Comparison of ENCODE assay signal across 8 cellular contexts in the genomic region with DNA sequence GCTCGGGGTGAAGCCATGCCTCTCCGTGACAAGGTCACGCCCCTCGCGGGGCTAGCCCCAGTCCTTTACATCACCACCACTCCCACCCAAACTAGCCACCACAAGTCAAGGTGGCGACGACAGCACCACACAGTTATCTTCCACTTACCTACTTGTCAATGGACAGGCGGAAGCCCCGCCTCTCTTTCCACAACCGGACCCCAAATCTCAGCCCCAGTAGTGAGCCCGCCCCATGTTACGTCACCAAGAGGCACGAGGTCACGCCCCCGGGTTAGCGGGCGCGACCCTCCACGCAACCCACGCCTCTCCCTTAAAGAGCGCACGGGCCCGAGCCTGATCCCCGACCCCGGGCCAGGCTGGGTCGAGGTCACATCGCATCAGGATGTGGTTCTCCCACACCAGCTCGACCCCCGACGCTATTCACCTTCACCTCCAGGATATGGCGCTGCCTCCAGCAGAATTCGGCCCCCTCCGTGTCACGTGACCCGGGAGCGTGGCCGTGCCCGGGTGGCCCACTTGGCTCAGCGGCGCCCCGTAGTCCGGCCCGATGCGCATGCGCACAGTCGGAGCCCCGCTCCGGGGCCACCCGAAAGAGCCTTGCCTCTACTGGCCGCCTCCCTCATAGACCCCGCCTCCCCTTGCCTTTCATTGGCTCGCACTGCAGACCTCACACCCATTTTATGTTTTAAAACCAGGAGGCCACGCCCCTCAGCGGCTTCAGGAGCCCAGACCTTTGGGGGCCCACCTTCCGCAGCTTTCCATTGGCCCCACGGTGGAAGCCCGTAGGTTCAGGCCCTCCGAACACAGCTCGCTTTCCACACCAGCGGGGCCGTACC. TPM values are rescaled to one million over a fixed set of nuclear protein-coding genes. Genes with fewer than 3 reads are reported as not detected.
DNase-seq lines count a peak whose midpoint lies in the region; ATAC-seq and TF ChIP-seq lines count a peak whose summit lies in the region.

No MANE protein-coding gene starts in this region.

- no peak for TF ChIP-seq CTCF in GM13977 (IDR thresholded peaks at IDR 0.05; ENCODE audit: extremely low read depth, insufficient read depth, missing control alignments)
- no peak for TF ChIP-seq CTCF in heart right ventricle (IDR thresholded peaks at IDR 0.05)
- TF ChIP-seq CTCF in type B pancreatic cell (conservative IDR thresholded peaks at IDR 0.05), result peak; percentile 30

- intact Hi-C loops in heart right ventricle (cut with DNase I), result loop anchor here in 3 of 10 donors (1.0 to 2.0 kb wide), 2 partner anchors 18 to 19 kb away; a partner anchor contains a TSS

- H3K36me3 ChIP-seq in heart right ventricle, result peaks cover 0 to 31% (median 17%) of the 10 kb centered on the region in 9 donors

- CTCF ChIA-PET in T-cell (lab: Charles Lee), result interaction anchor here (0.5 to 1.0 kb wide), 4 partner anchors 34 to 1847 kb away, joined by 3 to 4 read pairs (median 3); no protein-coding TSS in a partner anchor

- in situ Hi-C loops in GM13977 (cut with MboI; ENCODE audit: low pct_unique_long_range_greater_than_20kb, low sequenced_read_pairs, unreplicated experiment), result no loop called here

- peaks cover 38 to 45% (median 39%) of the 10 kb centered on the region in 3 donors for H3K4me1 Mint-ChIP-seq in T-cell
- H3K4me1 Mint-ChIP-seq in type B pancreatic cell (ENCODE audit: unreplicated experiment), result peaks cover 16% of the 10 kb centered on the region

- H3K4me3 ChIP-seq in heart right ventricle, result peak overlapping the region; percentile 49 to 88 (median 68)

- DNase-seq in GM13977 (ENCODE audit: low spot score) (peak; percentile 98), NCI-H146 (lab: John Stamatoyannopoulos, UW) (peak; percentile 99), T-cell (peak; percentile 90 to 98 (median 96)), amniotic epithelial cell (ENCODE audit: low read depth) (peak; percentile 96), heart right ventricle (peak; percentile 99), pons (ENCODE audit: low spot score) (peak; percentile 97), type B pancreatic cell (ENCODE audit: extremely low spot score, unreplicated experiment) (peak; percentile 99)

- peaks cover 0 to 3% of the 10 kb centered on the region in 2 donors for H3K27me3 Mint-ChIP-seq in T-cell
- H3K27me3 Mint-ChIP-seq in type B pancreatic cell, result no peaks in the 10 kb centered on the region

- no peaks in the 10 kb centered on the region for H3K9me3 Mint-ChIP-seq in T-cell
- no peaks in the 10 kb centered on the region for H3K9me3 Mint-ChIP-seq in type B pancreatic cell

- H3K36me3 Mint-ChIP-seq in T-cell (peaks cover 19% of the 10 kb centered on the region), type B pancreatic cell (peaks cover 5% of the 10 kb centered on the region)

- H3K27ac ChIP-seq in heart right ventricle, result peak overlapping the region; percentile 89 to 98 (median 94)

- no peaks in the 10 kb centered on the region for H3K27me3 ChIP-seq in heart right ventricle

- peak overlapping the region; percentile 91 to 97 for H3K27ac Mint-ChIP-seq in T-cell
- peak overlapping the region; percentile 99 for H3K27ac Mint-ChIP-seq in type B pancreatic cell

- H3K4me3 Mint-ChIP-seq in T-cell (peak overlapping the region; percentile 90 to 97 (median 95)), type B pancreatic cell (peak overlapping the region; percentile 100)

- WGBS in heart right ventricle, 2 donors, result 0 to 1% methylated on average over 61 of the region's 61 CpGs

- no peaks in the 10 kb centered on the region for H3K9me3 ChIP-seq in heart right ventricle

- ATAC-seq in HG02870 (IDR thresholded peaks at IDR 0.05; ENCODE audit: unreplicated experiment) (peak; percentile 90), T-cell (replicated peaks in 1 of 4) (peak; percentile 88 to 95 (median 92)), heart right ventricle (peak; percentile 91 to 97 (median 94))

- POLR2A ChIA-PET in T-cell (lab: Charles Lee), result no interaction called here

- peaks cover 0 to 33% (median 22%) of the 10 kb centered on the region in 9 donors for H3K4me1 ChIP-seq in heart right ventricle

RNA-seq across cellular contexts. Expression of a gene that starts 18.2 kb away (rescaled TPM):
- total RNA-seq in T-cell (under 1 TPM; 0.18 to 0.58 (median 0.26) TPM), heart right ventricle (10 to 100 TPM; 11.5 to 17.1 (median 13.1) TPM), type B pancreatic cell (ENCODE audit: low replicate concordance) (7.3 and 23.7 TPM in 2 replicates)
- polyA plus RNA-seq in heart right ventricle, result 10 to 100 TPM in 1 of 2 donors, 1 to 10 TPM in 1; 9.4 to 12.9 TPM

RNA-seq across cellular contexts. Expression of a gene that starts 43.4 kb away (rescaled TPM):
- not detected for total RNA-seq in T-cell
- not detected for total RNA-seq in heart right ventricle
- not detected for polyA plus RNA-seq in heart right ventricle
- not detected in 2 replicates for total RNA-seq in type B pancreatic cell (ENCODE audit: low replicate concordance)

Comparison
In these comparisons a context has a peak if more than half of its experiments do, and no peak if none do; other contexts are left out.
1. Peak in every context shown above with its lines: DNase-seq, ATAC-seq, H3K4me3 ChIP-seq and H3K27ac ChIP-seq.